ENCODE assay signal across 16 cellular contexts in genomic region chr19:16405091-16405490, GRCh38.
DNase-seq lines count a peak whose midpoint lies in the region; ATAC-seq, FAIRE-seq and TF ChIP-seq lines count a peak whose summit lies in the region.
"Had no signal": no experiment of that assay in that cellular context is flagged by ENCODE, and none has a peak within 500 bp of the region (broad histone marks: within the 10 kb centered on the region; RNA-seq: fewer than 3 reads in every experiment).

No MANE protein-coding gene starts in this region.

- no peaks in the 10 kb centered on the region for H3K9me3 Mint-ChIP-seq in chondrocyte (ENCODE audit: low read depth)
- no peaks in the 10 kb centered on the region for H3K9me3 Mint-ChIP-seq in mesothelial cell of epicardium
- H3K9me3 Mint-ChIP-seq: CD4-positive, alpha-beta T cell; GM23338; H9 had no signal

- DNase-seq in chondrocyte (ENCODE audit: low spot score): peak; percentile 72
- peak; percentile 65 for DNase-seq in spleen
- DNase-seq in upper lobe of right lung: no peak
- DNase-seq in GM13977 (ENCODE audit: low spot score): no peak
- DNase-seq in GM19239 (ENCODE audit: insufficient read length, low spot score): no peak
- no peak for DNase-seq in mesothelial cell of epicardium (ENCODE audit: low spot score in 2 of 2, unreplicated experiment in 2 of 2)
- DNase-seq: ACHN; Calu3; CD4-positive, alpha-beta T cell; DMS 273 treated with DMSO at 0.1 percent for 48 hours; H9; IMR-90 had no signal

- TF ChIP-seq CTCF in chondrocyte (IDR thresholded peaks at IDR 0.05): no peak
- TF ChIP-seq CTCF in gastroesophageal sphincter (IDR thresholded peaks at IDR 0.05): no peak
- no peak for TF ChIP-seq CTCF in spleen (IDR thresholded peaks at IDR 0.05 in 8 of 11, conservative IDR thresholded peaks at IDR 0.05 in 3 of 11)
- no peak for TF ChIP-seq CTCF in upper lobe of right lung (IDR thresholded peaks at IDR 0.05)
- TF ChIP-seq CTCF in GM13977 (IDR thresholded peaks at IDR 0.05; ENCODE audit: extremely low read depth, insufficient read depth, missing control alignments): no peak
- no peak for TF ChIP-seq CTCF in mesothelial cell of epicardium (IDR thresholded peaks at IDR 0.05; ENCODE audit: unreplicated experiment)

- H3K36me3 Mint-ChIP-seq in chondrocyte (ENCODE audit: low read depth) (peaks cover 37% of the 10 kb centered on the region), mesothelial cell of epicardium (peaks cover 37% of the 10 kb centered on the region)

- no peaks in the 10 kb centered on the region for H3K27me3 Mint-ChIP-seq in chondrocyte (ENCODE audit: low read depth)
- H3K27me3 Mint-ChIP-seq in mesothelial cell of epicardium (ENCODE audit: low read depth): no peaks in the 10 kb centered on the region
- H3K27me3 Mint-ChIP-seq: CD4-positive, alpha-beta T cell had no signal

- H3K4me3 ChIP-seq in gastroesophageal sphincter (no peak overlapping the region), spleen (no peak overlapping the region), upper lobe of right lung (no peak overlapping the region)
- H3K4me3 ChIP-seq: BLaER1 treated with 17β-estradiol and CSF1 and Interleukin-3, amounts not matched to agents 10 nM and 100 nM; GM23338 had no signal

- H3K4me1 ChIP-seq in gastroesophageal sphincter: peaks cover 0 to 20% (median 0%) of the 10 kb centered on the region in 3 donors
- peaks cover 0 to 12% (median 0%) of the 10 kb centered on the region in 6 donors for H3K4me1 ChIP-seq in spleen
- no peaks in the 10 kb centered on the region for H3K4me1 ChIP-seq in upper lobe of right lung

- TF ChIP-seq EP300 in gastroesophageal sphincter (IDR thresholded peaks at IDR 0.05): no peak

- H3K4me3 Mint-ChIP-seq in chondrocyte (ENCODE audit: unreplicated experiment) (no peak overlapping the region), mesothelial cell of epicardium (no peak overlapping the region)
- H3K4me3 Mint-ChIP-seq: CD4-positive, alpha-beta T cell; GM23338; H9 had no signal

- WGBS in gastroesophageal sphincter (ENCODE audit: low coverage in 1 of 2), 2 donors: 85% methylated on average over 10 of the region's 10 CpGs; no CpG with 5 or more reads in 1 of the 2 donors
- WGBS in spleen, 5 donors: 92 to 98% (median 95%) methylated on average over 7 to 10 of the region's 10 CpGs

- intact Hi-C loops in spleen (cut with DNase I; ENCODE audit: low total_unique reads) (no loop called here), upper lobe of right lung (cut with DNase I) (no loop called here)

- H3K27ac ChIP-seq in gastroesophageal sphincter (peak overlapping the region in 3 of 4 donors; percentile 53 to 77 (median 75)), spleen (no peak overlapping the region), upper lobe of right lung (peak overlapping the region; percentile 51)
- H3K27ac ChIP-seq: BLaER1 treated with 17β-estradiol and CSF1 and Interleukin-3, amounts not matched to agents 10 nM and 100 nM had no signal

- no peak overlapping the region for H3K27ac Mint-ChIP-seq in chondrocyte (ENCODE audit: unreplicated experiment)
- no peak overlapping the region for H3K27ac Mint-ChIP-seq in mesothelial cell of epicardium
- H3K27ac Mint-ChIP-seq: CD4-positive, alpha-beta T cell; GM23338; H9 had no signal

- FAIRE-seq in GM19239 (lab: Jason Lieb, UNC): no peak
- FAIRE-seq: GM18507 had no signal

- H3K27me3 ChIP-seq in gastroesophageal sphincter (no peaks in the 10 kb centered on the region), spleen (replicated peaks in 1 of 7) (no peaks in the 10 kb centered on the region), upper lobe of right lung (no peaks in the 10 kb centered on the region)
- H3K27me3 ChIP-seq: BLaER1 treated with 17β-estradiol and CSF1 and Interleukin-3, amounts not matched to agents 10 nM and 100 nM had no signal

- TF ChIP-seq POLR2A in gastroesophageal sphincter (IDR thresholded peaks at IDR 0.05) (no peak), spleen (IDR thresholded peaks at IDR 0.05) (no peak)

- ATAC-seq in gastroesophageal sphincter (no peak), upper lobe of right lung (no peak)
- ATAC-seq: GM23338 had no signal

- peaks cover 0 to 96% of the 10 kb centered on the region in 2 donors for H3K36me3 ChIP-seq in gastroesophageal sphincter
- H3K36me3 ChIP-seq in spleen: peaks cover 5 to 100% (median 76%) of the 10 kb centered on the region in 6 donors
- H3K36me3 ChIP-seq in upper lobe of right lung: peaks cover 70% of the 10 kb centered on the region

- in situ Hi-C loops in GM13977 (cut with MboI; ENCODE audit: low pct_unique_long_range_greater_than_20kb, low sequenced_read_pairs, unreplicated experiment): no loop called here

- H3K9me3 ChIP-seq in gastroesophageal sphincter (no peaks in the 10 kb centered on the region), spleen (no peaks in the 10 kb centered on the region), upper lobe of right lung (no peaks in the 10 kb centered on the region)
- H3K9me3 ChIP-seq: BLaER1 treated with 17β-estradiol and CSF1 and Interleukin-3, amounts not matched to agents 10 nM and 100 nM had no signal

- H3K4me1 Mint-ChIP-seq in chondrocyte (ENCODE audit: low read depth) (no peaks in the 10 kb centered on the region), mesothelial cell of epicardium (no peaks in the 10 kb centered on the region)
- H3K4me1 Mint-ChIP-seq: GM23338, H9 had no signal

Comparison
In these comparisons a context has a peak if more than half of its experiments do, and no peak if none do; other contexts are left out.
1. DNase-seq: peak in chondrocyte (single experiment) and spleen (single experiment); none in upper lobe of right lung (single experiment), GM13977 (single experiment), GM19239 (single experiment) and mesothelial cell of epicardium (0 of 2).
2. H3K27ac ChIP-seq: peak in gastroesophageal sphincter (3 of 4) and upper lobe of right lung (single experiment); none in spleen (0 of 8).